Comparison of ENCODE assay signal across 27 cellular contexts in genomic region chr1:117591248-117591647, GRCh38. TPM values are rescaled to one million over a fixed set of nuclear protein-coding genes. Genes with fewer than 3 reads are reported as not detected.
A peak's percentile ranks its signal among the peaks of the same experiment; 100 is the strongest.
DNase-seq lines count a peak whose midpoint lies in the region; ATAC-seq and TF ChIP-seq lines count a peak whose summit lies in the region.
"Had no signal": no experiment of that assay in that cellular context is flagged by ENCODE, and none has a peak within 500 bp of the region (broad histone marks: within the 10 kb centered on the region; RNA-seq: fewer than 3 reads in every experiment).

No MANE protein-coding gene starts in this region.

- H3K4me3 Mint-ChIP-seq in Calu3 (ENCODE audit: low read depth, unreplicated experiment): no peak overlapping the region
- H3K4me3 Mint-ChIP-seq: activated naive CD8-positive, alpha-beta T cell; CD4-positive, alpha-beta T cell; GM23338; HFFc6; natural killer cell treated with Interleukin-12 subunit alpha and Interleukin-12 subunit beta and Interleukin-15 and Interleukin-18, amount 100 ng/mL, for 72 hours; stimulated activated effector memory CD8-positive, alpha-beta T cell treated with anti-CD3 and anti-CD28 coated beads, Interleukin-12 subunit alpha, Interleukin-12 subunit beta, amount 100 ng/mL, for 72 hours had no signal

- intact Hi-C loops in body of pancreas (cut with DNase I) (no loop called here), mucosa of descending colon (cut with DNase I, micrococcal nuclease) (no loop called here), aorta (cut with DNase I) (loop anchor here in 1 of 2 donors (5.0 kb wide), 1 partner anchor 76 kb away; no protein-coding TSS in a partner anchor), Calu3 (cut with micrococcal nuclease; ENCODE audit: unreplicated experiment) (no loop called here)

- H3K36me3 Mint-ChIP-seq in Calu3 (ENCODE audit: insufficient read depth, unreplicated experiment): no peaks in the 10 kb centered on the region
- H3K36me3 Mint-ChIP-seq: activated naive CD8-positive, alpha-beta T cell; natural killer cell treated with Interleukin-12 subunit alpha and Interleukin-12 subunit beta and Interleukin-15 and Interleukin-18, amount 100 ng/mL, for 72 hours; stimulated activated effector memory CD8-positive, alpha-beta T cell treated with anti-CD3 and anti-CD28 coated beads, Interleukin-12 subunit alpha, Interleukin-12 subunit beta, amount 100 ng/mL, for 72 hours had no signal

- H3K27me3 ChIP-seq in body of pancreas (no peaks in the 10 kb centered on the region), upper lobe of left lung (no peaks in the 10 kb centered on the region), aorta (ENCODE audit: control insufficient read depth in 1 of 2, insufficient read depth in 2 of 2, low read length in 1 of 2) (no peaks in the 10 kb centered on the region)
- H3K27me3 ChIP-seq: cardiac muscle cell, suprapubic skin had no signal

- H3K4me3 ChIP-seq in body of pancreas: no peak overlapping the region
- H3K4me3 ChIP-seq in mucosa of descending colon: no peak overlapping the region
- no peak overlapping the region for H3K4me3 ChIP-seq in upper lobe of left lung
- no peak overlapping the region for H3K4me3 ChIP-seq in aorta (ENCODE audit: low read length in 2 of 2)
- H3K4me3 ChIP-seq: A549, cardiac muscle cell, GM12878, GM23338, suprapubic skin had no signal

- BruUV-seq in Calu3 (replicated peaks; lab: Mats Ljungman, UMichigan): no TSS peak

- peaks cover 22% of the 10 kb centered on the region for H3K27me3 Mint-ChIP-seq in Calu3 (ENCODE audit: unreplicated experiment)
- H3K27me3 Mint-ChIP-seq: CD4-positive, alpha-beta T cell had no signal

- 15 to 34% methylated on average over 3 of the region's 3 CpGs for WGBS in body of pancreas, 2 donors
- WGBS in upper lobe of left lung, 2 donors: 58 to 78% methylated on average over 3 of the region's 3 CpGs
- WGBS in aorta, 2 donors: 39 to 48% methylated on average over 3 of the region's 3 CpGs

- H3K9me3 Mint-ChIP-seq in Calu3 (ENCODE audit: low read depth, unreplicated experiment): no peaks in the 10 kb centered on the region
- H3K9me3 Mint-ChIP-seq: CD4-positive, alpha-beta T cell; GM23338; HFFc6; natural killer cell treated with Interleukin-12 subunit alpha and Interleukin-12 subunit beta and Interleukin-15 and Interleukin-18, amount 100 ng/mL, for 72 hours; stimulated activated effector memory CD8-positive, alpha-beta T cell treated with anti-CD3 and anti-CD28 coated beads, Interleukin-12 subunit alpha, Interleukin-12 subunit beta, amount 100 ng/mL, for 72 hours had no signal

- H3K4me1 Mint-ChIP-seq in Calu3 (ENCODE audit: low read depth, unreplicated experiment): no peaks in the 10 kb centered on the region

- TF ChIP-seq CTCF in body of pancreas (IDR thresholded peaks at IDR 0.05) (peak in 2 of 7 experiments; percentile 10 to 12), mucosa of descending colon (IDR thresholded peaks at IDR 0.05) (no peak), upper lobe of left lung (IDR thresholded peaks at IDR 0.05) (no peak), Calu3 (IDR thresholded peaks at IDR 0.05; ENCODE audit: unreplicated experiment) (no peak)

- CTCF ChIA-PET in Calu3 (lab: Charles Lee): interaction anchor here (0.6 kb wide), 1 partner anchor 233 kb away, joined by 3 read pairs; no protein-coding TSS in a partner anchor

- TF ChIP-seq POLR2A in body of pancreas (IDR thresholded peaks at IDR 0.05) (peak in 2 of 3 donors; percentile 50 to 58), upper lobe of left lung (IDR thresholded peaks at IDR 0.05) (no peak)

- peak; percentile 84 for ATAC-seq in body of pancreas
- ATAC-seq in mucosa of descending colon: peak; percentile 70
- ATAC-seq in upper lobe of left lung (ENCODE audit: low FRiP score in 2 of 2): peak; percentile 46 to 81
- no peak for ATAC-seq in aorta (ENCODE audit: low FRiP score)
- ATAC-seq: GM12878; natural killer cell treated with Interleukin-12 subunit alpha and Interleukin-12 subunit beta and Interleukin-15 and Interleukin-18, amount 100 ng/mL, for 72 hours; stimulated activated effector memory CD8-positive, alpha-beta T cell treated with anti-CD3 and anti-CD28 coated beads, Interleukin-12 subunit alpha, Interleukin-12 subunit beta, amount 100 ng/mL, for 72 hours had no signal

- no peaks in the 10 kb centered on the region for H3K9me3 ChIP-seq in body of pancreas
- no peaks in the 10 kb centered on the region for H3K9me3 ChIP-seq in mucosa of descending colon
- H3K9me3 ChIP-seq in upper lobe of left lung: no peaks in the 10 kb centered on the region
- no peaks in the 10 kb centered on the region for H3K9me3 ChIP-seq in aorta (ENCODE audit: control insufficient read depth, low read length)
- H3K9me3 ChIP-seq: A549, suprapubic skin had no signal

- H3K36me3 ChIP-seq in body of pancreas (replicated peaks in 1 of 2; ENCODE audit: insufficient read depth in 1 of 2, low read depth in 2 of 2) (no peaks in the 10 kb centered on the region), mucosa of descending colon (ENCODE audit: low read depth) (no peaks in the 10 kb centered on the region), upper lobe of left lung (no peaks in the 10 kb centered on the region), aorta (ENCODE audit: control insufficient read depth in 1 of 2, insufficient read depth in 2 of 2, low read length in 1 of 2) (no peaks in the 10 kb centered on the region)
- H3K36me3 ChIP-seq: cardiac muscle cell, suprapubic skin had no signal

- no peak overlapping the region for H3K27ac Mint-ChIP-seq in Calu3 (ENCODE audit: unreplicated experiment)
- H3K27ac Mint-ChIP-seq: activated naive CD8-positive, alpha-beta T cell; CD4-positive, alpha-beta T cell; GM23338; HFFc6 had no signal

- peak overlapping the region; percentile 75 to 86 (median 80) for H3K27ac ChIP-seq in body of pancreas
- H3K27ac ChIP-seq in upper lobe of left lung: peak overlapping the region in 2 of 4 donors; percentile 66 to 73
- H3K27ac ChIP-seq in aorta (ENCODE audit: low read depth in 1 of 2, low read length in 2 of 2): no peak overlapping the region
- H3K27ac ChIP-seq: A549, cardiac muscle cell had no signal

- H3K4me1 ChIP-seq in body of pancreas (peaks cover 57% of the 10 kb centered on the region), mucosa of descending colon (ENCODE audit: low read depth) (peaks cover 9% of the 10 kb centered on the region), upper lobe of left lung (peaks cover 0 to 26% (median 18%) of the 10 kb centered on the region in 4 donors), aorta (ENCODE audit: control insufficient read depth in 1 of 2, insufficient read depth in 2 of 2, low read length in 2 of 2) (no peaks in the 10 kb centered on the region)
- H3K4me1 ChIP-seq: A549 had no signal

- in situ Hi-C loops in G401 (cut with HindIII; ENCODE audit: low sequenced_read_pairs): no loop called here

- peak in 1 of 4 donors; percentile 48 for TF ChIP-seq EP300 in upper lobe of left lung (IDR thresholded peaks at IDR 0.05)

- DNase-seq in SIG-M5 treated with dmso at 0.1 percent for 504 hours (lab: John Stamatoyannopoulos, UW; ENCODE audit: unreplicated experiment) (peak; percentile 36), SIG-M5 (lab: John Stamatoyannopoulos, UW) (no peak), body of pancreas (peak; percentile 81 to 90 (median 89)), mucosa of descending colon (peak in 1 of 3 donors; percentile 53), upper lobe of left lung (peak in 1 of 2 donors; percentile 86), aorta (no peak), G401 (ENCODE audit: low spot score) (no peak), Calu3 (no peak)
- DNase-seq: activated CD4-positive, alpha-beta T cell treated with anti-CD3 and anti-CD28 coated beads for 48 hours; CD4-positive, alpha-beta T cell; erythroblast; glutamatergic neuron; HFFc6; NCI-H1092; NCI-H1694 treated with DMSO at 0.1 percent for 48 hours; NCI-H2171; occipital lobe; SHP77 treated with DMSO at 0.1 percent for 48 hours; T-helper 9 cell had no signal

RNA-seq across cellular contexts. Expression of gene TENT5C, which starts 14.6 kb away (rescaled TPM):
- total RNA-seq in body of pancreas: 10 to 100 TPM; 30.0 to 39.7 TPM
- total RNA-seq in mucosa of descending colon: 10 to 100 TPM; 16.5 to 37.4 (median 32.1) TPM
- 10 to 100 TPM in 5 of 6 donors, 1 to 10 TPM in 1; 8.1 to 37.8 (median 18.4) TPM for total RNA-seq in upper lobe of left lung
- 10 to 100 TPM in 1 of 2 donors, 1 to 10 TPM in 1; 6.8 to 17.7 TPM for total RNA-seq in aorta
- polyA plus RNA-seq in aorta: 1 to 10 TPM; 1.0 to 1.4 TPM
- total RNA-seq in G401 (2014; rRNA removed; shearing (Covaris generic)): 0.25 and 0.85 TPM in 2 replicates
- total RNA-seq in Calu3 (2022): 0.28 and 0.44 TPM in 2 replicates

Comparison
In these comparisons a context has a peak if more than half of its experiments do, and no peak if none do; other contexts are left out.
1. DNase-seq: peak in SIG-M5 treated with dmso at 0.1 percent for 504 hours (single experiment) and body of pancreas (4 of 4); none in SIG-M5 (single experiment), aorta (0 of 2), G401 (single experiment) and Calu3 (single experiment).
2. H3K27ac ChIP-seq: peak in body of pancreas (4 of 4); none in aorta (0 of 2).
3. POLR2A ChIP-seq: peak in body of pancreas (2 of 3); none in upper lobe of left lung (0 of 4).